11 cellular contexts compared by ENCODE assay signal in the genomic region with DNA sequence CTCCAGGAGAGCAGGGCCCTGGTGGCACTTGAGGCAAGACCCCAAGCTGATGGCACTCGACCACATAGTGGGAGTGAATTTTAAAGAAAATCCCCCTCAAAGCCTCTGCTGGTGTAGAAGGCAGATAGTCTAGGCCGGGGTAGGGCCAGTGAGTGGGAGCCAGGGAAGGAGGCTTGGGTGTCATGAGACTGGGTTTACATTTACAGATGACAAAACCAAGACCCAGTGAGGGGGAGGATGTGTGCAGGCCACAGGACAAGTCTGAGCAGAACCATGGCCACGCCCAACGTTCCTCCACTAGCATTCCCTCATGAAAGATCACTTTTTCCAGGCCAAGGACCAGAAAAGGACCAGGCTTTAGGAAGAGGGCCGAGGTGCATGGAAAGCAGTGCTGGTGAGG. TPM values are rescaled to one million over a fixed set of nuclear protein-coding genes. Genes with fewer than 3 reads are reported as not detected.
DNase-seq lines count a peak whose midpoint lies in the region; ATAC-seq and TF ChIP-seq lines count a peak whose summit lies in the region.
"Had no signal": no experiment of that assay in that cellular context is flagged by ENCODE, and none has a peak within 500 bp of the region (broad histone marks: within the 10 kb centered on the region; RNA-seq: fewer than 3 reads in every experiment).

No MANE protein-coding gene starts in this region.

- ATAC-seq in HCT116 (no peak), T-helper 17 cell (no peak), SK-N-SH treated with all-trans-retinoic acid at 6 μM for 48 hours (no peak)
- ATAC-seq in stimulated activated effector memory CD8-positive, alpha-beta T cell treated with anti-CD3 and anti-CD28 coated beads, Interleukin-12 subunit alpha, Interleukin-12 subunit beta, amount 100 ng/mL, for 72 hours, result peak; percentile 53

- WGBS in H9 (ENCODE audit: extremely low coverage, insufficient read length, low lambda C conversion rate), result no CpG with 5 or more reads among the region's 5 CpGs

- H4K8ac ChIP-seq in H9 (replicated peaks; ENCODE audit: insufficient read length, low read depth, low read length), result no peak overlapping the region

- H3K27me3 Mint-ChIP-seq in T-helper 17 cell, result no peaks in the 10 kb centered on the region
- no peaks in the 10 kb centered on the region for H3K27me3 Mint-ChIP-seq in H9 (ENCODE audit: low read depth)

- H3K27me3 ChIP-seq in HCT116 (ENCODE audit: insufficient read depth, low read length) (no peaks in the 10 kb centered on the region), H9 (ENCODE audit: insufficient read depth, low read length) (no peaks in the 10 kb centered on the region)

- no peaks in the 10 kb centered on the region for H3K79me1 ChIP-seq in H9 (ENCODE audit: insufficient read depth, low read depth, low read length, poor library complexity, severe bottlenecking)

- H2BK5ac ChIP-seq in H9 (ENCODE audit: insufficient read length, low read length), result no peak overlapping the region

- H4K91ac ChIP-seq in H9 (ENCODE audit: insufficient read length, low read depth, low read length), result no peak overlapping the region

- no peak overlapping the region for H3K56ac ChIP-seq in H9 (ENCODE audit: insufficient read length, low read depth, low read length)

- TF ChIP-seq CTCF in HCT116 (IDR thresholded peaks at IDR 0.05 in 2 of 3, conservative IDR thresholded peaks at IDR 0.05 in 1 of 3; ENCODE audit: borderline replicate concordance in 1 of 3, insufficient read depth in 1 of 3, low read depth in 2 of 3, low read length in 2 of 3) (no peak), H9 (conservative IDR thresholded peaks at IDR 0.05) (no peak)

- H3K4me1 Mint-ChIP-seq in T-helper 17 cell (peaks cover 65% of the 10 kb centered on the region), H9 (peaks cover 18 to 20% of the 10 kb centered on the region in 2 experiments)
- H3K4me1 Mint-ChIP-seq in stimulated activated effector memory CD8-positive, alpha-beta T cell treated with anti-CD3 and anti-CD28 coated beads, Interleukin-12 subunit alpha, Interleukin-12 subunit beta, amount 100 ng/mL, for 72 hours, result peaks cover 78% of the 10 kb centered on the region

- no peak overlapping the region for H3K18ac ChIP-seq in H9 (ENCODE audit: insufficient read length, low read depth, low read length)

- no peaks in the 10 kb centered on the region for H3K36me3 ChIP-seq in HCT116 (ENCODE audit: control insufficient read depth in 1 of 2, insufficient read depth in 2 of 2, low read length in 2 of 2)

- H3K36me3 Mint-ChIP-seq in T-helper 17 cell (ENCODE audit: low read depth) (peaks cover 14% of the 10 kb centered on the region), H9 (ENCODE audit: insufficient read depth in 1 of 3, low read depth in 3 of 3) (no peaks in the 10 kb centered on the region; a peak in 1 of 7 replicates)
- H3K36me3 Mint-ChIP-seq in stimulated activated effector memory CD8-positive, alpha-beta T cell treated with anti-CD3 and anti-CD28 coated beads, Interleukin-12 subunit alpha, Interleukin-12 subunit beta, amount 100 ng/mL, for 72 hours, result peaks cover 100% of the 10 kb centered on the region

- H2AK5ac ChIP-seq in H9 (ENCODE audit: insufficient read length, low read length), result no peak overlapping the region

- CTCF ChIA-PET in HCT116 (lab: Charles Lee), result interaction anchor here (0.9 to 2.2 kb wide), 8 partner anchors 8 to 208 kb away, joined by 3 to 27 read pairs (median 4); no protein-coding TSS in a partner anchor

- H2BK12ac ChIP-seq in H9 (ENCODE audit: insufficient read length, low read depth, low read length), result no peak overlapping the region

- H3K9me3 Mint-ChIP-seq in stimulated activated effector memory CD8-positive, alpha-beta T cell treated with anti-CD3 and anti-CD28 coated beads, Interleukin-12 subunit alpha, Interleukin-12 subunit beta, amount 100 ng/mL, for 72 hours, result no peaks in the 10 kb centered on the region
- H3K9me3 Mint-ChIP-seq in H9, result no peaks in the 10 kb centered on the region

- no peaks in the 10 kb centered on the region for H3K79me2 ChIP-seq in HCT116 (ENCODE audit: insufficient read depth, low read length)
- H3K79me2 ChIP-seq in H9 (ENCODE audit: insufficient read depth, low read length), result no peaks in the 10 kb centered on the region

- H3K4me2 ChIP-seq in HCT116 (ENCODE audit: low read length) (0 out of 2 replicates have a peak overlapping the region, but pooled peaks have one; percentile 13), H9 (ENCODE audit: insufficient read depth, insufficient read length, low read length) (no peak overlapping the region)

- TF ChIP-seq RAD21 in HCT116 (IDR thresholded peaks at IDR 0.05; ENCODE audit: low read depth), result no peak

- no peaks in the 10 kb centered on the region for H4K20me1 ChIP-seq in HCT116 (ENCODE audit: insufficient read depth)
- no peaks in the 10 kb centered on the region for H4K20me1 ChIP-seq in H9 (ENCODE audit: control insufficient read depth, insufficient read depth, insufficient read length)

- H2AFZ ChIP-seq in HCT116 (ENCODE audit: low read depth, low read length, poor library complexity, severe bottlenecking) (no peak overlapping the region), H9 (ENCODE audit: low read length) (no peak overlapping the region)

- intact Hi-C loops in HCT116 (cut with micrococcal nuclease), result no loop called here

- H3K9me3 ChIP-seq in HCT116 (ENCODE audit: control insufficient read depth in 1 of 2, insufficient read depth in 1 of 2, low read depth in 1 of 2, low read length in 2 of 2) (no peaks in the 10 kb centered on the region), T-helper 17 cell (ENCODE audit: control insufficient read depth, low read length, poor library complexity, severe bottlenecking) (no peaks in the 10 kb centered on the region), H9 (ENCODE audit: control insufficient read depth, low read depth, low read length) (no peaks in the 10 kb centered on the region)

- no peak overlapping the region for H4K5ac ChIP-seq in H9 (ENCODE audit: insufficient read length, low read depth, low read length)

- no peak overlapping the region for H3K9ac ChIP-seq in HCT116 (ENCODE audit: low read length)
- no peak overlapping the region for H3K9ac ChIP-seq in H9 (ENCODE audit: extremely low read depth, insufficient read length, low read length)

- no peak for TF ChIP-seq POLR2A in HCT116 (IDR thresholded peaks at IDR 0.05; ENCODE audit: borderline replicate concordance, extremely low read depth, insufficient read depth, insufficient read length)

- RAD21 ChIA-PET in HCT116 (lab: Charles Lee; ENCODE audit: low non-redundant PET in 1 of 2, low total read pairs in 2 of 2, uncharacterized antibody in 2 of 2, unreplicated experiment in 2 of 2), result no interaction called here

- H3K4ac ChIP-seq in H9 (ENCODE audit: low read depth, low read length), result no peak overlapping the region

- no peaks in the 10 kb centered on the region for H3K9me2 ChIP-seq in HCT116 (ENCODE audit: insufficient read depth)

- POLR2A ChIA-PET in HCT116 (lab: Charles Lee), result no interaction called here

- no peak overlapping the region for H3K14ac ChIP-seq in H9 (ENCODE audit: insufficient read depth, low read length)

- no peak overlapping the region for H3K4me3 ChIP-seq in HCT116 (replicated peaks in 1 of 2; ENCODE audit: low read depth in 1 of 2, low read length in 2 of 2)

- H3K27ac ChIP-seq in HCT116 (ENCODE audit: low read depth, low read length), result no peak overlapping the region
- H3K27ac ChIP-seq in epithelial cell of prostate, result peak overlapping the region; percentile 70
- no peak overlapping the region for H3K27ac ChIP-seq in H9 (ENCODE audit: insufficient read length, low read depth, low read length)

- H2BK120ac ChIP-seq in H9 (ENCODE audit: low read depth, low read length, poor library complexity, severe bottlenecking), result no peak overlapping the region

- peaks cover 0 to 13% of the 10 kb centered on the region in 2 experiments; a peak in 1 of 4 replicates for H3K4me1 ChIP-seq in HCT116 (ENCODE audit: control insufficient read depth in 1 of 2, insufficient read depth in 2 of 2, low read length in 2 of 2)
- peaks cover 1% of the 10 kb centered on the region; the same call in 1 of the 2 replicates for H3K4me1 ChIP-seq in H9 (ENCODE audit: insufficient read depth, low read length)

- no peak overlapping the region for H3K23ac ChIP-seq in H9 (ENCODE audit: insufficient read length, low read depth, low read length)

- no peaks in the 10 kb centered on the region for H3K23me2 ChIP-seq in H9 (ENCODE audit: insufficient read length, low read depth, low read length, poor library complexity, severe bottlenecking)

- no TSS peak for BruUV-seq in HCT116 (replicated peaks; lab: Mats Ljungman, UMichigan)

- no peak overlapping the region for H3T11ph ChIP-seq in H9 (ENCODE audit: low read length)

- peak overlapping the region; percentile 98 for H3K27ac Mint-ChIP-seq in T-helper 17 cell
- peak overlapping the region; percentile 91 for H3K27ac Mint-ChIP-seq in stimulated activated effector memory CD8-positive, alpha-beta T cell treated with anti-CD3 and anti-CD28 coated beads, Interleukin-12 subunit alpha, Interleukin-12 subunit beta, amount 100 ng/mL, for 72 hours
- H3K27ac Mint-ChIP-seq in H9, result peak overlapping the region in 1 of 3 experiments; percentile 22; a peak in 1 of 7 replicates

- no peak for DNase-seq in HCT116 (ENCODE audit: low read depth, low spot score)
- DNase-seq in T-helper 17 cell, result no peak
- DNase-seq in epithelial cell of prostate (ENCODE audit: low read depth, low spot score), result peak; percentile 88
- no peak for DNase-seq in stimulated activated effector memory CD8-positive, alpha-beta T cell treated with anti-CD3 and anti-CD28 coated beads, Interleukin-12 subunit alpha, Interleukin-12 subunit beta, amount 100 ng/mL, for 72 hours (ENCODE audit: low spot score in 2 of 2)
- no peak for DNase-seq in H9
- no peak for DNase-seq in NCI-H1092 (lab: John Stamatoyannopoulos, UW)
- DNase-seq: DMS53, foreskin melanocyte, NCI-H1417 treated with DMSO at 0.1 percent for 48 hours, SW 1271 had no signal

- peak overlapping the region; percentile 73 for H3K4me3 Mint-ChIP-seq in T-helper 17 cell
- peak overlapping the region; percentile 73 for H3K4me3 Mint-ChIP-seq in stimulated activated effector memory CD8-positive, alpha-beta T cell treated with anti-CD3 and anti-CD28 coated beads, Interleukin-12 subunit alpha, Interleukin-12 subunit beta, amount 100 ng/mL, for 72 hours
- H3K4me3 Mint-ChIP-seq in H9, result no peak overlapping the region

- no peak overlapping the region for H2BK20ac ChIP-seq in H9 (ENCODE audit: low read depth, low read length, poor library complexity, severe bottlenecking)

- H2BK15ac ChIP-seq in H9 (ENCODE audit: low read depth, low read length), result no peak overlapping the region

RNA-seq across cellular contexts. Expression of a gene that starts 42.0 kb away (rescaled TPM):
- 19.9 TPM for total RNA-seq in HCT116 (2021; ENCODE audit: unreplicated experiment)
- polyA plus RNA-seq in HCT116 (2012), result 15.6 and 18.8 TPM in 2 replicates
- 100 to 1,000 TPM; 793 to 831 TPM for total RNA-seq in T-helper 17 cell
- total RNA-seq in H9 (2021), result 53.2 and 55.1 TPM in 2 replicates

RNA-seq across cellular contexts. Expression of a gene that starts 52.2 kb away (rescaled TPM):
- total RNA-seq in HCT116 (2021; ENCODE audit: unreplicated experiment) (1.8 TPM), T-helper 17 cell (under 1 TPM in 1 of 2 donors, not detected in 1; 0.30 TPM), H9 (2021) (0.59 and 0.72 TPM in 2 replicates)
- 2.3 and 4.6 TPM in 2 replicates for polyA plus RNA-seq in HCT116 (2012)

Comparison
In these comparisons a context has a peak if more than half of its experiments do, and no peak if none do; other contexts are left out.
1. H3K4me3 Mint-ChIP-seq: peak in T-helper 17 cell (single experiment) and stimulated activated effector memory CD8-positive, alpha-beta T cell treated with anti-CD3 and anti-CD28 coated beads, Interleukin-12 subunit alpha, Interleukin-12 subunit beta, amount 100 ng/mL, for 72 hours (single experiment); none in H9 (0 of 2).
2. RNA of a gene that starts 42.0 kb away (total RNA-seq): 793 to 831 TPM in T-helper 17 cell; 53.2 to 55.1 TPM in H9 and 19.9 TPM in HCT116 (single experiment); every median in the first group is over 10 times any median in the second.